Comparison of ENCODE assay signal across 17 cellular contexts in the genomic region with DNA sequence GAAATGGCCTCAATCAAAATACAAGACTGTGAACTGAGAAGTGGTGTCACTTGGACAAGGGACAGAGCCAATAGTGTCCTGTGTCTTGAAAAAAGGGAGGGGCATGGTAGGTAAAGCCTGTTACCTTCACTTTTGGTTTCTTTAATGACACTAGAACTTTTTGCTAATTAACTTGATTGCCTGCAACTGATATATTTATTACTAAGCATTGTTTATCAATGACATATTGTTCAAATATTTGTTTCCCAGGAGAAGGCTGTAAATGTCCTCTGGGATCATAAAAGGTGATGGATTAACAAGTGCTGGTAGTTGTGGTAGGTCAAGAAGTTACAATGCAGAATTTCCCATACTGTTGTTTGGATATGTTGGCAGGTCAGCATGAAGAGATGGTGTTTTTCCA.
DNase-seq lines count a peak whose midpoint lies in the region; ATAC-seq, FAIRE-seq and TF ChIP-seq lines count a peak whose summit lies in the region.
"Had no signal": no experiment of that assay in that cellular context is flagged by ENCODE, and none has a peak within 500 bp of the region (broad histone marks: within the 10 kb centered on the region; RNA-seq: fewer than 3 reads in every experiment).

No MANE protein-coding gene starts in this region.

- H3K27ac ChIP-seq in MM.1S (ENCODE audit: low read length) (no peak overlapping the region), small intestine (ENCODE audit: low read depth in 1 of 2, low read length in 1 of 2) (no peak overlapping the region), substantia nigra (ENCODE audit: low read depth, low read length, poor library complexity, severe bottlenecking) (no peak overlapping the region)

- peak overlapping the region; percentile 65; the same call in 1 of the 2 replicates for H2AFZ ChIP-seq in MM.1S (ENCODE audit: low read length)
- H2AFZ ChIP-seq: GM23338 had no signal

- no peaks in the 10 kb centered on the region for H3K79me2 ChIP-seq in MM.1S (ENCODE audit: low read length)

- H3K9me3 ChIP-seq in MM.1S (replicated peaks; ENCODE audit: insufficient read depth, low read length) (no peaks in the 10 kb centered on the region), small intestine (ENCODE audit: control insufficient read depth, low read depth) (no peaks in the 10 kb centered on the region)

- H3K4me2 ChIP-seq in MM.1S (ENCODE audit: low read depth, low read length): peak overlapping the region; percentile 50; the same call in 1 of the 2 replicates
- H3K4me2 ChIP-seq: GM23338 had no signal

- ATAC-seq in GM19467 (IDR thresholded peaks at IDR 0.05; ENCODE audit: unreplicated experiment) (no peak), natural killer cell (no peak)
- ATAC-seq: GM23338 had no signal

- peaks cover 0 to 8% of the 10 kb centered on the region in 2 donors for H3K27me3 Mint-ChIP-seq in natural killer cell (ENCODE audit: low read depth in 2 of 2)
- H3K27me3 Mint-ChIP-seq: CD4-positive, alpha-beta T cell had no signal

- no peak for DNase-seq in D721Med (ENCODE audit: insufficient read length, low spot score)
- DNase-seq in MM.1S: peak; percentile 30
- peak; percentile 52 for DNase-seq in fibroblast of villous mesenchyme (ENCODE audit: low read depth)
- DNase-seq in small intestine: peak; percentile 64
- no peak for DNase-seq in natural killer cell
- DNase-seq in substantia nigra (lab: John Stamatoyannopoulos, UW): no peak
- DNase-seq: 8988T; ACHN; C1 segment of cervical spinal cord; Calu3; CD4-positive, alpha-beta T cell; DMS79; H7 had no signal

- H3K36me3 ChIP-seq in MM.1S (replicated peaks; ENCODE audit: insufficient read depth, low read length): no peaks in the 10 kb centered on the region
- no peaks in the 10 kb centered on the region for H3K36me3 ChIP-seq in small intestine (ENCODE audit: control insufficient read depth in 2 of 2, insufficient read depth in 2 of 2, low read length in 2 of 2)

- H3K9ac ChIP-seq in MM.1S (ENCODE audit: low read length): no peak overlapping the region

- H3K4me3 ChIP-seq in MM.1S (ENCODE audit: low read length) (no peak overlapping the region), fibroblast of villous mesenchyme (ENCODE audit: low read depth, low read length) (no peak overlapping the region), small intestine (ENCODE audit: low read depth in 1 of 2, low read length in 2 of 2) (no peak overlapping the region)
- H3K4me3 ChIP-seq: GM23338 had no signal

- H3K36me3 Mint-ChIP-seq in natural killer cell: no peaks in the 10 kb centered on the region

- H3K9me3 Mint-ChIP-seq in natural killer cell: no peaks in the 10 kb centered on the region
- H3K9me3 Mint-ChIP-seq: CD4-positive, alpha-beta T cell; GM23338 had no signal

- H3K4me1 Mint-ChIP-seq in natural killer cell: no peaks in the 10 kb centered on the region
- H3K4me1 Mint-ChIP-seq: B cell had no signal

- TF ChIP-seq CTCF in D721Med (IDR thresholded peaks at IDR 0.05; ENCODE audit: insufficient read depth, missing control alignments) (no peak), MM.1S (IDR thresholded peaks at IDR 0.05; ENCODE audit: low read length) (no peak), fibroblast of villous mesenchyme (IDR thresholded peaks at IDR 0.05; ENCODE audit: insufficient read depth, low read depth, low read length) (no peak), natural killer cell (IDR thresholded peaks at IDR 0.05) (no peak)

- H3K27me3 ChIP-seq in MM.1S (replicated peaks; ENCODE audit: insufficient read depth, low read length) (no peaks in the 10 kb centered on the region), small intestine (ENCODE audit: control insufficient read depth in 2 of 2, insufficient read depth in 2 of 2, low read length in 2 of 2) (no peaks in the 10 kb centered on the region)

- no peaks in the 10 kb centered on the region for H3F3A ChIP-seq in MM.1S (ENCODE audit: insufficient read depth, low read length)

- FAIRE-seq in D721Med (lab: Jason Lieb, UNC) (peak; percentile 35), small intestine (lab: Jason Lieb, UNC) (peak; percentile 51)
- FAIRE-seq: GM12891 had no signal

- intact Hi-C loops in natural killer cell (cut with micrococcal nuclease): no loop called here

- no peaks in the 10 kb centered on the region for H4K20me1 ChIP-seq in MM.1S (ENCODE audit: insufficient read depth, low read length)

- no peak overlapping the region for H3K27ac Mint-ChIP-seq in natural killer cell
- H3K27ac Mint-ChIP-seq: B cell; CD4-positive, alpha-beta T cell; GM23338 had no signal

- H3K4me1 ChIP-seq in MM.1S (ENCODE audit: low read length) (no peaks in the 10 kb centered on the region; the same call in 1 of the 2 replicates), small intestine (ENCODE audit: control insufficient read depth in 2 of 2, insufficient read depth in 1 of 2, low read depth in 1 of 2, low read length in 1 of 2) (no peaks in the 10 kb centered on the region)

- no peaks in the 10 kb centered on the region for H3K9me2 ChIP-seq in MM.1S (replicated peaks; ENCODE audit: insufficient read depth, low read length)

- no peak overlapping the region for H3K4me3 Mint-ChIP-seq in natural killer cell
- H3K4me3 Mint-ChIP-seq: B cell; CD4-positive, alpha-beta T cell; GM23338 had no signal

Comparison
In these comparisons a context has a peak if more than half of its experiments do, and no peak if none do; other contexts are left out.
1. DNase-seq: peak in MM.1S (single experiment), fibroblast of villous mesenchyme (single experiment) and small intestine (single experiment); none in D721Med (single experiment), natural killer cell (single experiment) and substantia nigra (0 of 49).